Comparison of ENCODE assay signal across 16 cellular contexts in genomic region chr22:45550891-45551290, GRCh38. TPM values are rescaled to one million over a fixed set of nuclear protein-coding genes. Genes with fewer than 3 reads are reported as not detected.
DNase-seq lines count a peak whose midpoint lies in the region; ATAC-seq and TF ChIP-seq lines count a peak whose summit lies in the region.
"Had no signal": no experiment of that assay in that cellular context is flagged by ENCODE, and none has a peak within 500 bp of the region (broad histone marks: within the 10 kb centered on the region; RNA-seq: fewer than 3 reads in every experiment).

No MANE protein-coding gene starts in this region.

- no peaks in the 10 kb centered on the region for H4K20me1 ChIP-seq in hepatocyte (ENCODE audit: insufficient read depth, poor library complexity, severe bottlenecking)

- intact Hi-C loops in heart left ventricle (cut with DNase I) (loop anchor here in 8 of 10 donors (2.0 to 5.0 kb wide), 4 partner anchors 39 to 284 kb away; partner anchors contain the start of gene FBLN1 (in 1 of the 8)), Right ventricle myocardium inferior (cut with DNase I) (loop anchor here (5.0 kb wide), 1 partner anchor 39 kb away; no protein-coding TSS in a partner anchor), prostate gland (cut with DNase I) (loop anchor here (5.0 kb wide), 1 partner anchor 234 kb away; no protein-coding TSS in a partner anchor)

- ATAC-seq in heart left ventricle (no peak), Right ventricle myocardium inferior (no peak), GM21717 (IDR thresholded peaks at IDR 0.05; ENCODE audit: unreplicated experiment) (no peak), HG03039 (IDR thresholded peaks at IDR 0.05; ENCODE audit: unreplicated experiment) (no peak), GM21529 (IDR thresholded peaks at IDR 0.05; ENCODE audit: unreplicated experiment) (no peak)

- TF ChIP-seq CTCF in heart left ventricle (IDR thresholded peaks at IDR 0.05): no peak
- no peak for TF ChIP-seq CTCF in hepatocyte (IDR thresholded peaks at IDR 0.05; ENCODE audit: poor library complexity)
- no peak for TF ChIP-seq CTCF in prostate gland (IDR thresholded peaks at IDR 0.05)

- no peak overlapping the region for H2AFZ ChIP-seq in hepatocyte

- peak overlapping the region; percentile 7 to 86 (median 72) for H3K27ac ChIP-seq in heart left ventricle
- peak overlapping the region; percentile 87 for H3K27ac ChIP-seq in hepatocyte
- H3K27ac ChIP-seq in prostate gland: peak overlapping the region; percentile 70 to 75
- H3K27ac ChIP-seq in urinary bladder (ENCODE audit: low read depth): peak overlapping the region; percentile 49

- H3K36me3 ChIP-seq in heart left ventricle: peaks cover 0 to 32% (median 0%) of the 10 kb centered on the region in 9 donors
- H3K36me3 ChIP-seq in hepatocyte (replicated peaks; ENCODE audit: insufficient read depth, low read depth): no peaks in the 10 kb centered on the region
- no peaks in the 10 kb centered on the region for H3K36me3 ChIP-seq in prostate gland
- no peaks in the 10 kb centered on the region for H3K36me3 ChIP-seq in urinary bladder (ENCODE audit: insufficient read depth)

- H3K4me3 ChIP-seq in heart left ventricle: no peak overlapping the region
- no peak overlapping the region for H3K4me3 ChIP-seq in hepatocyte
- H3K4me3 ChIP-seq in prostate gland: no peak overlapping the region
- H3K4me3 ChIP-seq in urinary bladder (ENCODE audit: low read depth, low read length): no peak overlapping the region

- H3K9me3 ChIP-seq in heart left ventricle: no peaks in the 10 kb centered on the region
- H3K9me3 ChIP-seq in hepatocyte (ENCODE audit: low read depth): no peaks in the 10 kb centered on the region
- H3K9me3 ChIP-seq in prostate gland: no peaks in the 10 kb centered on the region

- H3K9me2 ChIP-seq in hepatocyte (replicated peaks; ENCODE audit: insufficient read depth): no peaks in the 10 kb centered on the region

- DNase-seq in heart left ventricle (no peak), Right ventricle myocardium inferior (ENCODE audit: missing footprints) (no peak), hepatocyte (ENCODE audit: low spot score) (no peak), prostate gland (ENCODE audit: low spot score) (no peak)
- DNase-seq: 8988T; activated gamma-delta T cell treated with Interleukin-2 at 50 U/mL for 16 hours; CD4-positive, alpha-beta memory T cell; DMS79 treated with DMSO at 0.1 percent for 48 hours; kidney glomerular epithelial cell; NCI-H1930; NCI-H510A treated with DMSO at 0.1 percent for 48 hours; T-helper 9 cell had no signal

- H3K4me1 ChIP-seq in heart left ventricle (peaks cover 0 to 61% (median 31%) of the 10 kb centered on the region in 12 donors), hepatocyte (ENCODE audit: insufficient read depth) (peaks cover 40% of the 10 kb centered on the region), prostate gland (replicated peaks) (peaks cover 6% of the 10 kb centered on the region), urinary bladder (ENCODE audit: insufficient read depth) (no peaks in the 10 kb centered on the region)

- no peaks in the 10 kb centered on the region for H3K79me2 ChIP-seq in hepatocyte

- H3K27me3 ChIP-seq in heart left ventricle (peaks cover 0 to 3% (median 0%) of the 10 kb centered on the region in 9 donors), hepatocyte (no peaks in the 10 kb centered on the region), prostate gland (replicated peaks; ENCODE audit: insufficient read depth) (no peaks in the 10 kb centered on the region)

- H3K4me2 ChIP-seq in hepatocyte: no peak overlapping the region

- TF ChIP-seq POLR2A in heart left ventricle (IDR thresholded peaks at IDR 0.05) (no peak), prostate gland (IDR thresholded peaks at IDR 0.05) (no peak)

- WGBS in heart left ventricle, 4 donors: 85 to 94% (median 90%) methylated on average over 9 to 11 of the region's 11 CpGs
- WGBS in hepatocyte (ENCODE audit: low lambda C conversion rate, missing lambda C conversion rate): 97% methylated on average over 11 of the region's 11 CpGs
- 90% methylated on average over 11 of the region's 11 CpGs for WGBS in prostate gland
- 91% methylated on average over 11 of the region's 11 CpGs for whole genome bisulfite sequencing in urinary bladder

RNA-seq across cellular contexts. Expression of gene FBLN1, which starts 48.2 kb away (rescaled TPM):
- 100 to 1,000 TPM in 1 of 9 donors, 10 to 100 TPM in 8; 30.0 to 239 (median 50.3) TPM for total RNA-seq in heart left ventricle
- polyA plus RNA-seq in heart left ventricle: 10 to 100 TPM; 22.4 to 36.8 TPM
- total RNA-seq in Right ventricle myocardium inferior: 113 TPM
- total RNA-seq in hepatocyte: 185 and 201 TPM in 2 replicates
- 669 and 709 TPM in 2 replicates for polyA plus RNA-seq in hepatocyte
- 100 to 1,000 TPM; 125 to 144 TPM for total RNA-seq in prostate gland
- total RNA-seq in urinary bladder: 700 TPM
- polyA plus RNA-seq in urinary bladder: 1,381 TPM
- total RNA-seq: CD4-positive, alpha-beta memory T cell had no signal
- polyA plus RNA-seq: CD4-positive, alpha-beta memory T cell had no signal
